Comparison of ENCODE assay signal across 1 cellular context in genomic region chr9:134215709-134216448, GRCh38.
TF ChIP-seq lines count a peak whose summit lies in the region.

No MANE protein-coding gene starts in this region.

TF ChIP-seq in liver, 16 proteins besides CTCF, POLR2A, EP300 and RAD21 (continued from another document):
- TF ChIP-seq NR2F2 (IDR thresholded peaks at IDR 0.05), result peak; percentile 15
- no peak for TF ChIP-seq HNF4A (conservative IDR thresholded peaks at IDR 0.05)
- TF ChIP-seq HNF4G (IDR thresholded peaks at IDR 0.05), result no peak
- peak; percentile 19 for TF ChIP-seq SP1 (IDR thresholded peaks at IDR 0.05)
- TF ChIP-seq RXRA (IDR thresholded peaks at IDR 0.05), result peak in 1 of 2 donors; percentile 21
- peak; percentile 29 for TF ChIP-seq MAX (IDR thresholded peaks at IDR 0.05)
